Comparison of ENCODE assay signal across 1 cellular context in the genomic region with DNA sequence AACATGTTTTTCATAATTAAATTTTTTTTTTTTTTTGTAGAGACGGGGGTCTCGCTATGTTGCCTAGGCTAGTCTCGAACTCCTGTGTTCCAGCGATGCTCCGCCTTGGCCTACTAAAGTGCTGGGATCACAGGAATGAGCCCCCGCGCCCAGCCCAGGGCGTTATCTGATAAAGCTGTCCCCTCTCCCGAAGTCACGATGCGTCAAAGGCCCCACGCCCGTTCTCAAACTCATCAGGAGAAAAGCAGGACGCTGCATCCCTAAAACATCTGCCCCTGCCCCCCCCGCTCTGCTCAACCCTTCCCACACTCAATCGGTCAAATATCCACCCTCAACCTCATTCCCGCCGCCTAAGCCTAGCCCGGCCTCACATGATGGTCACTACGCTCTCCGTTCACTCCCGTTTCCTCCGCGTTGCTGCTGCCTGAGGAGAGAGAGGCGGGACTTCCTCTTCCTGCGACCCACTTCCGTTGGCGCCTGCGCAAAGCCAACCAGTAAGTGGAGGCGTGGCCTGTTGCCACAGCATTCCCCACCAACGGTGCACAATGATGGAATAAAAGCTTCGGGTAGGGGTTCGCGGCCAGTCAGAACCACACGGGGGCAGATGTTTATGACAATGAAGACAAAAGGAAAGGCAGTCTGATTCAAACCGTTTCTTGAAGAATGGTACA.
TF ChIP-seq lines count a peak whose summit lies in the region.

A gene (minus strand): TSS at position 438 of the 671 bp plus-strand sequence. CDS start 65 bp downstream, at position 373.

TF ChIP-seq in HepG2, 621 proteins besides CTCF, POLR2A, EP300 and RAD21 (continued from another document and continues in another):
- TF ChIP-seq HNRNPH1 (optimal IDR thresholded peaks at IDR 0.05; ENCODE audit: low read depth, low read length) = no peak
- TF ChIP-seq, protein P1, sequence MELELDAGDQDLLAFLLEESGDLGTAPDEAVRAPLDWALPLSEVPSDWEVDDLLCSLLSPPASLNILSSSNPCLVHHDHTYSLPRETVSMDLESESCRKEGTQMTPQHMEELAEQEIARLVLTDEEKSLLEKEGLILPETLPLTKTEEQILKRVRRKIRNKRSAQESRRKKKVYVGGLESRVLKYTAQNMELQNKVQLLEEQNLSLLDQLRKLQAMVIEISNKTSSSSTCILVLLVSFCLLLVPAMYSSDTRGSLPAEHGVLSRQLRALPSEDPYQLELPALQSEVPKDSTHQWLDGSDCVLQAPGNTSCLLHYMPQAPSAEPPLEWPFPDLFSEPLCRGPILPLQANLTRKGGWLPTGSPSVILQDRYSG (CRISPR knock-in tag; IDR thresholded peaks at IDR 0.05) = no peak
- TF ChIP-seq, protein P2, sequence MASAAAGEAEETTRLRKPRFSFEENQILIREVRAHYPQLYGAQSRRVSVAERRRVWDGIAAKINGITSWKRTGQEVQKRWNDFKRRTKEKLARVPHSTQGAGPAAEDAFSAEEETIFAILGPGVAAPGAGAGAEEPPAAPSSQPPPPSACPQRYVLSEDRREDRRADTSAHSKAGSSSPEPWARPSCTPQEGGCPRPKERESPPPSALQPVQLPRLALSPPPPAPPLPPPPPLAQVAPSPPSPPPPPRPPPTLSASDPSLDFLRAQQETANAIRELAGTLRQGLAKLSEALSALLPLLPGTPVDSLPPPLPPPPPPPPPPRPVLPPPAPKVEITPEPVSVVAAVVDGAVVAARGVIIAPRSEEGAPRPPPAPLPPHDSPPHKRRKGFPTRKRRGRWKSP (CRISPR knock-in tag; IDR thresholded peaks at IDR 0.05) = no peak
- peak; percentile 16; the same call in 1 of the 2 replicates for TF ChIP-seq ZNF446 (CRISPR knock-in tag; IDR thresholded peaks at IDR 0.05)
- TF ChIP-seq TOPORS (CRISPR knock-in tag; IDR thresholded peaks at IDR 0.05) = peak; percentile 77; the same call in 1 of the 2 replicates
- peak; percentile 69; the same call in 1 of the 2 replicates for TF ChIP-seq ZNF343 (CRISPR knock-in tag; IDR thresholded peaks at IDR 0.05)
- TF ChIP-seq NBN (conservative IDR thresholded peaks at IDR 0.05) = no peak
- no peak; the same call in 1 of the 2 replicates for TF ChIP-seq GPN1 (CRISPR knock-in tag; IDR thresholded peaks at IDR 0.05; ENCODE audit: borderline replicate concordance)
- no peak; a peak in 1 of 4 replicates for TF ChIP-seq KLF16 (CRISPR knock-in tag; IDR thresholded peaks at IDR 0.05)
- TF ChIP-seq, protein P3, sequence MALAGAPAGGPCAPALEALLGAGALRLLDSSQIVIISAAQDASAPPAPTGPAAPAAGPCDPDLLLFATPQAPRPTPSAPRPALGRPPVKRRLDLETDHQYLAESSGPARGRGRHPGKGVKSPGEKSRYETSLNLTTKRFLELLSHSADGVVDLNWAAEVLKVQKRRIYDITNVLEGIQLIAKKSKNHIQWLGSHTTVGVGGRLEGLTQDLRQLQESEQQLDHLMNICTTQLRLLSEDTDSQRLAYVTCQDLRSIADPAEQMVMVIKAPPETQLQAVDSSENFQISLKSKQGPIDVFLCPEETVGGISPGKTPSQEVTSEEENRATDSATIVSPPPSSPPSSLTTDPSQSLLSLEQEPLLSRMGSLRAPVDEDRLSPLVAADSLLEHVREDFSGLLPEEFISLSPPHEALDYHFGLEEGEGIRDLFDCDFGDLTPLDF (CRISPR knock-in tag; IDR thresholded peaks at IDR 0.05) = no peak
- TF ChIP-seq, protein P4, sequence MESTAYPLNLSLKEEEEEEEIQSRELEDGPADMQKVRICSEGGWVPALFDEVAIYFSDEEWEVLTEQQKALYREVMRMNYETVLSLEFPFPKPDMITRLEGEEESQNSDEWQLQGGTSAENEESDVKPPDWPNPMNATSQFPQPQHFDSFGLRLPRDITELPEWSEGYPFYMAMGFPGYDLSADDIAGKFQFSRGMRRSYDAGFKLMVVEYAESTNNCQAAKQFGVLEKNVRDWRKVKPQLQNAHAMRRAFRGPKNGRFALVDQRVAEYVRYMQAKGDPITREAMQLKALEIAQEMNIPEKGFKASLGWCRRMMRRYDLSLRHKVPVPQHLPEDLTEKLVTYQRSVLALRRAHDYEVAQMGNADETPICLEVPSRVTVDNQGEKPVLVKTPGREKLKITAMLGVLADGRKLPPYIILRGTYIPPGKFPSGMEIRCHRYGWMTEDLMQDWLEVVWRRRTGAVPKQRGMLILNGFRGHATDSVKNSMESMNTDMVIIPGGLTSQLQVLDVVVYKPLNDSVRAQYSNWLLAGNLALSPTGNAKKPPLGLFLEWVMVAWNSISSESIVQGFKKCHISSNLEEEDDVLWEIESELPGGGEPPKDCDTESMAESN (CRISPR knock-in tag; conservative IDR thresholded peaks at IDR 0.05) = no peak
- TF ChIP-seq ETV5 (CRISPR knock-in tag; IDR thresholded peaks at IDR 0.05; ENCODE audit: borderline replicate concordance) = no peak; the same call in 1 of the 2 replicates
- TF ChIP-seq MEF2D (CRISPR knock-in tag; IDR thresholded peaks at IDR 0.05) = no peak
- no peak for TF ChIP-seq MZF1 (CRISPR knock-in tag; IDR thresholded peaks at IDR 0.05; ENCODE audit: borderline replicate concordance)
- TF ChIP-seq, protein P5, sequence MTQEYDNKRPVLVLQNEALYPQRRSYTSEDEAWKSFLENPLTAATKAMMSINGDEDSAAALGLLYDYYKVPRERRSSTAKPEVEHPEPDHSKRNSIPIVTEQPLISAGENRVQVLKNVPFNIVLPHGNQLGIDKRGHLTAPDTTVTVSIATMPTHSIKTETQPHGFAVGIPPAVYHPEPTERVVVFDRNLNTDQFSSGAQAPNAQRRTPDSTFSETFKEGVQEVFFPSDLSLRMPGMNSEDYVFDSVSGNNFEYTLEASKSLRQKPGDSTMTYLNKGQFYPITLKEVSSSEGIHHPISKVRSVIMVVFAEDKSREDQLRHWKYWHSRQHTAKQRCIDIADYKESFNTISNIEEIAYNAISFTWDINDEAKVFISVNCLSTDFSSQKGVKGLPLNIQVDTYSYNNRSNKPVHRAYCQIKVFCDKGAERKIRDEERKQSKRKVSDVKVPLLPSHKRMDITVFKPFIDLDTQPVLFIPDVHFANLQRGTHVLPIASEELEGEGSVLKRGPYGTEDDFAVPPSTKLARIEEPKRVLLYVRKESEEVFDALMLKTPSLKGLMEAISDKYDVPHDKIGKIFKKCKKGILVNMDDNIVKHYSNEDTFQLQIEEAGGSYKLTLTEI (CRISPR knock-in tag; conservative IDR thresholded peaks at IDR 0.05) = no peak
- TF ChIP-seq, protein P6, sequence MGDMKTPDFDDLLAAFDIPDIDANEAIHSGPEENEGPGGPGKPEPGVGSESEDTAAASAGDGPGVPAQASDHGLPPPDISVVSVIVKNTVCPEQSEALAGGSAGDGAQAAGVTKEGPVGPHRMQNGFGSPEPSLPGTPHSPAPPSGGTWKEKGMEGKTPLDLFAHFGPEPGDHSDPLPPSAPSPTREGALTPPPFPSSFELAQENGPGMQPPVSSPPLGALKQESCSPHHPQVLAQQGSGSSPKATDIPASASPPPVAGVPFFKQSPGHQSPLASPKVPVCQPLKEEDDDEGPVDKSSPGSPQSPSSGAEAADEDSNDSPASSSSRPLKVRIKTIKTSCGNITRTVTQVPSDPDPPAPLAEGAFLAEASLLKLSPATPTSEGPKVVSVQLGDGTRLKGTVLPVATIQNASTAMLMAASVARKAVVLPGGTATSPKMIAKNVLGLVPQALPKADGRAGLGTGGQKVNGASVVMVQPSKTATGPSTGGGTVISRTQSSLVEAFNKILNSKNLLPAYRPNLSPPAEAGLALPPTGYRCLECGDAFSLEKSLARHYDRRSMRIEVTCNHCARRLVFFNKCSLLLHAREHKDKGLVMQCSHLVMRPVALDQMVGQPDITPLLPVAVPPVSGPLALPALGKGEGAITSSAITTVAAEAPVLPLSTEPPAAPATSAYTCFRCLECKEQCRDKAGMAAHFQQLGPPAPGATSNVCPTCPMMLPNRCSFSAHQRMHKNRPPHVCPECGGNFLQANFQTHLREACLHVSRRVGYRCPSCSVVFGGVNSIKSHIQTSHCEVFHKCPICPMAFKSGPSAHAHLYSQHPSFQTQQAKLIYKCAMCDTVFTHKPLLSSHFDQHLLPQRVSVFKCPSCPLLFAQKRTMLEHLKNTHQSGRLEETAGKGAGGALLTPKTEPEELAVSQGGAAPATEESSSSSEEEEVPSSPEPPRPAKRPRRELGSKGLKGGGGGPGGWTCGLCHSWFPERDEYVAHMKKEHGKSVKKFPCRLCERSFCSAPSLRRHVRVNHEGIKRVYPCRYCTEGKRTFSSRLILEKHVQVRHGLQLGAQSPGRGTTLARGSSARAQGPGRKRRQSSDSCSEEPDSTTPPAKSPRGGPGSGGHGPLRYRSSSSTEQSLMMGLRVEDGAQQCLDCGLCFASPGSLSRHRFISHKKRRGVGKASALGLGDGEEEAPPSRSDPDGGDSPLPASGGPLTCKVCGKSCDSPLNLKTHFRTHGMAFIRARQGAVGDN (CRISPR knock-in tag; IDR thresholded peaks at IDR 0.05) = peak; percentile 73
- no peak for TF ChIP-seq MED1 (CRISPR knock-in tag; IDR thresholded peaks at IDR 0.05)
- TF ChIP-seq, protein P7, sequence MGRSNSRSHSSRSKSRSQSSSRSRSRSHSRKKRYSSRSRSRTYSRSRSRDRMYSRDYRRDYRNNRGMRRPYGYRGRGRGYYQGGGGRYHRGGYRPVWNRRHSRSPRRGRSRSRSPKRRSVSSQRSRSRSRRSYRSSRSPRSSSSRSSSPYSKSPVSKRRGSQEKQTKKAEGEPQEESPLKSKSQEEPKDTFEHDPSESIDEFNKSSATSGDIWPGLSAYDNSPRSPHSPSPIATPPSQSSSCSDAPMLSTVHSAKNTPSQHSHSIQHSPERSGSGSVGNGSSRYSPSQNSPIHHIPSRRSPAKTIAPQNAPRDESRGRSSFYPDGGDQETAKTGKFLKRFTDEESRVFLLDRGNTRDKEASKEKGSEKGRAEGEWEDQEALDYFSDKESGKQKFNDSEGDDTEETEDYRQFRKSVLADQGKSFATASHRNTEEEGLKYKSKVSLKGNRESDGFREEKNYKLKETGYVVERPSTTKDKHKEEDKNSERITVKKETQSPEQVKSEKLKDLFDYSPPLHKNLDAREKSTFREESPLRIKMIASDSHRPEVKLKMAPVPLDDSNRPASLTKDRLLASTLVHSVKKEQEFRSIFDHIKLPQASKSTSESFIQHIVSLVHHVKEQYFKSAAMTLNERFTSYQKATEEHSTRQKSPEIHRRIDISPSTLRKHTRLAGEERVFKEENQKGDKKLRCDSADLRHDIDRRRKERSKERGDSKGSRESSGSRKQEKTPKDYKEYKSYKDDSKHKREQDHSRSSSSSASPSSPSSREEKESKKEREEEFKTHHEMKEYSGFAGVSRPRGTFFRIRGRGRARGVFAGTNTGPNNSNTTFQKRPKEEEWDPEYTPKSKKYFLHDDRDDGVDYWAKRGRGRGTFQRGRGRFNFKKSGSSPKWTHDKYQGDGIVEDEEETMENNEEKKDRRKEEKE (IDR thresholded peaks at IDR 0.05) = no peak
- no peak for TF ChIP-seq NFE2L2 (IDR thresholded peaks at IDR 0.05; ENCODE audit: low read length)
- TF ChIP-seq, protein P8, sequence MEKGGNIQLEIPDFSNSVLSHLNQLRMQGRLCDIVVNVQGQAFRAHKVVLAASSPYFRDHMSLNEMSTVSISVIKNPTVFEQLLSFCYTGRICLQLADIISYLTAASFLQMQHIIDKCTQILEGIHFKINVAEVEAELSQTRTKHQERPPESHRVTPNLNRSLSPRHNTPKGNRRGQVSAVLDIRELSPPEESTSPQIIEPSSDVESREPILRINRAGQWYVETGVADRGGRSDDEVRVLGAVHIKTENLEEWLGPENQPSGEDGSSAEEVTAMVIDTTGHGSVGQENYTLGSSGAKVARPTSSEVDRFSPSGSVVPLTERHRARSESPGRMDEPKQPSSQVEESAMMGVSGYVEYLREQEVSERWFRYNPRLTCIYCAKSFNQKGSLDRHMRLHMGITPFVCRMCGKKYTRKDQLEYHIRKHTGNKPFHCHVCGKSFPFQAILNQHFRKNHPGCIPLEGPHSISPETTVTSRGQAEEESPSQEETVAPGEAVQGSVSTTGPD (CRISPR knock-in tag; IDR thresholded peaks at IDR 0.05) = no peak
- TF ChIP-seq, protein P9, sequence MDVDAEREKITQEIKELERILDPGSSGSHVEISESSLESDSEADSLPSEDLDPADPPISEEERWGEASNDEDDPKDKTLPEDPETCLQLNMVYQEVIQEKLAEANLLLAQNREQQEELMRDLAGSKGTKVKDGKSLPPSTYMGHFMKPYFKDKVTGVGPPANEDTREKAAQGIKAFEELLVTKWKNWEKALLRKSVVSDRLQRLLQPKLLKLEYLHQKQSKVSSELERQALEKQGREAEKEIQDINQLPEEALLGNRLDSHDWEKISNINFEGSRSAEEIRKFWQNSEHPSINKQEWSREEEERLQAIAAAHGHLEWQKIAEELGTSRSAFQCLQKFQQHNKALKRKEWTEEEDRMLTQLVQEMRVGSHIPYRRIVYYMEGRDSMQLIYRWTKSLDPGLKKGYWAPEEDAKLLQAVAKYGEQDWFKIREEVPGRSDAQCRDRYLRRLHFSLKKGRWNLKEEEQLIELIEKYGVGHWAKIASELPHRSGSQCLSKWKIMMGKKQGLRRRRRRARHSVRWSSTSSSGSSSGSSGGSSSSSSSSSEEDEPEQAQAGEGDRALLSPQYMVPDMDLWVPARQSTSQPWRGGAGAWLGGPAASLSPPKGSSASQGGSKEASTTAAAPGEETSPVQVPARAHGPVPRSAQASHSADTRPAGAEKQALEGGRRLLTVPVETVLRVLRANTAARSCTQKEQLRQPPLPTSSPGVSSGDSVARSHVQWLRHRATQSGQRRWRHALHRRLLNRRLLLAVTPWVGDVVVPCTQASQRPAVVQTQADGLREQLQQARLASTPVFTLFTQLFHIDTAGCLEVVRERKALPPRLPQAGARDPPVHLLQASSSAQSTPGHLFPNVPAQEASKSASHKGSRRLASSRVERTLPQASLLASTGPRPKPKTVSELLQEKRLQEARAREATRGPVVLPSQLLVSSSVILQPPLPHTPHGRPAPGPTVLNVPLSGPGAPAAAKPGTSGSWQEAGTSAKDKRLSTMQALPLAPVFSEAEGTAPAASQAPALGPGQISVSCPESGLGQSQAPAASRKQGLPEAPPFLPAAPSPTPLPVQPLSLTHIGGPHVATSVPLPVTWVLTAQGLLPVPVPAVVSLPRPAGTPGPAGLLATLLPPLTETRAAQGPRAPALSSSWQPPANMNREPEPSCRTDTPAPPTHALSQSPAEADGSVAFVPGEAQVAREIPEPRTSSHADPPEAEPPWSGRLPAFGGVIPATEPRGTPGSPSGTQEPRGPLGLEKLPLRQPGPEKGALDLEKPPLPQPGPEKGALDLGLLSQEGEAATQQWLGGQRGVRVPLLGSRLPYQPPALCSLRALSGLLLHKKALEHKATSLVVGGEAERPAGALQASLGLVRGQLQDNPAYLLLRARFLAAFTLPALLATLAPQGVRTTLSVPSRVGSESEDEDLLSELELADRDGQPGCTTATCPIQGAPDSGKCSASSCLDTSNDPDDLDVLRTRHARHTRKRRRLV (CRISPR knock-in tag; IDR thresholded peaks at IDR 0.05) = no peak
- TF ChIP-seq ZNF460 (CRISPR knock-in tag; IDR thresholded peaks at IDR 0.05; ENCODE audit: borderline replicate concordance) = no peak
- no peak for TF ChIP-seq NONO (IDR thresholded peaks at IDR 0.05)
- no peak; the same call in 1 of the 2 replicates for TF ChIP-seq NONO (CRISPR knock-in tag; conservative IDR thresholded peaks at IDR 0.05)
- no peak for TF ChIP-seq FOXA1 (IDR thresholded peaks at IDR 0.05)
- TF ChIP-seq FOXA1 (CRISPR knock-in tag; IDR thresholded peaks at IDR 0.05) = no peak
- TF ChIP-seq, protein P10, sequence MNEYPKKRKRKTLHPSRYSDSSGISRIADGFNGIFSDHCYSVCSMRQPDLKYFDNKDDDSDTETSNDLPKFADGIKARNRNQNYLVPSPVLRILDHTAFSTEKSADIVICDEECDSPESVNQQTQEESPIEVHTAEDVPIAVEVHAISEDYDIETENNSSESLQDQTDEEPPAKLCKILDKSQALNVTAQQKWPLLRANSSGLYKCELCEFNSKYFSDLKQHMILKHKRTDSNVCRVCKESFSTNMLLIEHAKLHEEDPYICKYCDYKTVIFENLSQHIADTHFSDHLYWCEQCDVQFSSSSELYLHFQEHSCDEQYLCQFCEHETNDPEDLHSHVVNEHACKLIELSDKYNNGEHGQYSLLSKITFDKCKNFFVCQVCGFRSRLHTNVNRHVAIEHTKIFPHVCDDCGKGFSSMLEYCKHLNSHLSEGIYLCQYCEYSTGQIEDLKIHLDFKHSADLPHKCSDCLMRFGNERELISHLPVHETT (CRISPR knock-in tag; conservative IDR thresholded peaks at IDR 0.05) = no peak; the same call in 1 of the 2 replicates
- TF ChIP-seq HOXD1 (CRISPR knock-in tag; IDR thresholded peaks at IDR 0.05) = no peak
- TF ChIP-seq ZNF33A (CRISPR knock-in tag; IDR thresholded peaks at IDR 0.05; ENCODE audit: borderline replicate concordance) = no peak
